Comparison of ENCODE assay signal across 23 cellular contexts in the genomic region with DNA sequence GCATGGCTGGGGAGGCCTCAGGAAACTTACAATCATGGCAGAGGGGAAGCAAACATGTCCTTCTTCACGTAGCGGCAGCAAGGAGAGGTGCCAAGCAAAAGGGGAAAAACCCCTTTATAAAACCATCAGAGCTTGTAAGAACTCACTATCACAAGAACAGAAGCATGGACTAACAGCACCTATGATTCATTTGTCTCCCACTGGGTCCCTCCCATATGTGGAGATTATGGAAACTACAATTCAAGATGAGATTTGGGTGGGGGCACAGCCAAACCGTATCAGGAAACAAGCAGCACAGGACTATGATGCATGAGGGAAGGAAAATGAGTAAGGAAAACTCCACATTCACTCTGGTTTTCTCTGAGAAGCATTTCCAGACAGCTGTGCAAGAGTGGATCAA.
"Had no signal": no experiment of that assay in that cellular context is flagged by ENCODE, and none has a peak within 500 bp of the region (broad histone marks: within the 10 kb centered on the region; RNA-seq: fewer than 3 reads in every experiment).

No MANE protein-coding gene starts in this region.

- H3K4me3 Mint-ChIP-seq: immature natural killer cell; naive thymus-derived CD8-positive, alpha-beta T cell; nephron progenitor cell; stimulated activated memory B cell treated with anti-CD40 and anti-IgM and Interleukin-4, amounts not matched to agents 10 μg/mL and 1 μg/mL and 100 μg/mL, for 72 hours; stimulated activated naive CD8-positive, alpha-beta T cell treated with anti-CD3 and anti-CD28 coated beads, Interleukin-15, Interleukin-2, amounts not matched to agents 100 ng/mL and 50 ng/mL, for 24 hours had no signal

- H3K27ac ChIP-seq: coronary artery, esophagus muscularis mucosa, lower lobe of right lung, prostate gland, sigmoid colon, thoracic aorta, tibial nerve, upper lobe of left lung had no signal

- FAIRE-seq: endothelial cell of umbilical vein, frontal cortex, keratinocyte, urothelium cell line had no signal

- H3K9me3 ChIP-seq: esophagus muscularis mucosa, prostate gland, sigmoid colon had no signal

- H3K4me3 ChIP-seq: coronary artery, esophagus muscularis mucosa, lower lobe of right lung, prostate gland, sigmoid colon, thoracic aorta, tibial nerve, upper lobe of left lung had no signal

- H3K27me3 ChIP-seq: esophagus muscularis mucosa, sigmoid colon, tibial nerve, upper lobe of left lung had no signal

- H3K4me1 Mint-ChIP-seq: nephron progenitor cell; stimulated activated memory B cell treated with anti-CD40 and anti-IgM and Interleukin-4, amounts not matched to agents 10 μg/mL and 1 μg/mL and 100 μg/mL, for 72 hours had no signal

- H3K27me3 Mint-ChIP-seq: naive thymus-derived CD8-positive, alpha-beta T cell; stimulated activated memory B cell treated with anti-CD40 and anti-IgM and Interleukin-4, amounts not matched to agents 10 μg/mL and 1 μg/mL and 100 μg/mL, for 72 hours; stimulated activated naive CD8-positive, alpha-beta T cell treated with anti-CD3 and anti-CD28 coated beads, Interleukin-15, Interleukin-2, amounts not matched to agents 100 ng/mL and 50 ng/mL, for 24 hours had no signal

- H3K27ac Mint-ChIP-seq: immature natural killer cell; naive thymus-derived CD8-positive, alpha-beta T cell; nephron progenitor cell; stimulated activated memory B cell treated with anti-CD40 and anti-IgM and Interleukin-4, amounts not matched to agents 10 μg/mL and 1 μg/mL and 100 μg/mL, for 72 hours; stimulated activated naive CD8-positive, alpha-beta T cell treated with anti-CD3 and anti-CD28 coated beads, Interleukin-15, Interleukin-2, amounts not matched to agents 100 ng/mL and 50 ng/mL, for 24 hours had no signal

- DNase-seq: dermis blood vessel endothelial cell; effector memory CD4-positive, alpha-beta T cell; hypothalamus; immature natural killer cell; left ventricle myocardium superior; lower lobe of right lung; naive thymus-derived CD8-positive, alpha-beta T cell; nephron progenitor cell; right cardiac atrium; sigmoid colon; stimulated activated CD4-positive, alpha-beta T cell treated with anti-CD3 and anti-CD28 coated beads, Interleukin-4, amount 100 ng/mL, for 4 hours; upper lobe of left lung had no signal

- H3K36me3 ChIP-seq: prostate gland had no signal

- H3K4me1 ChIP-seq: esophagus muscularis mucosa, lower lobe of right lung, prostate gland, sigmoid colon, tibial nerve, upper lobe of left lung had no signal
